ENCODE assay signal across 24 cellular contexts in the genomic region with DNA sequence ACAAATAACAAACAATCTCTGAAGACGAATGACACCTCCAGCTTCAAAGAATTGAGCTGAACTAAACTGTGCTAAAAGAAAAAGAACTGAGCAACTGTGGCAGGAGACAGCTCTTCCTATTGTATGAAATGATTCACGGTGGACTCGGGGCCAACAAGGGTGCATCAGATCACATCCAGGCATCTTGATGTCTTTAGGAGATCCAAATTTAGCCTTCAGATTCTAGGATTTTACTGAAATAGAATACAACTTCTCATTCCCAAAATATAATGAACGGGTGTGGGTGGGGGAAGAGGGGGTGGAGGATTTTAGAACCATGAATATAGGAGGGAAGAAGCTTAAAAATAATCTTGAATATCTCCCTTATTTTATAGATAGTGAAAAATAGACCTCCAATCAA.
"Had no signal": no experiment of that assay in that cellular context is flagged by ENCODE, and none has a peak within 500 bp of the region (broad histone marks: within the 10 kb centered on the region; RNA-seq: fewer than 3 reads in every experiment).

No MANE protein-coding gene starts in this region.

- H3K27me3 ChIP-seq: stomach, suprapubic skin, testis, thyroid gland, tibial artery, tibial nerve, transverse colon, upper lobe of left lung, upper lobe of right lung, uterus, vagina had no signal

- H3K9me3 ChIP-seq: stomach, suprapubic skin, testis, thoracic aorta, thyroid gland, tibial artery, tibial nerve, transverse colon, upper lobe of left lung, upper lobe of right lung, uterus, vagina had no signal

- H3K4me3 ChIP-seq: stomach, suprapubic skin, testis, thoracic aorta, thyroid gland, tibial artery, tibial nerve, transverse colon, upper lobe of left lung, upper lobe of right lung, uterus, vagina had no signal

- H3K4me1 ChIP-seq: stomach, suprapubic skin, thyroid gland, tibial artery, tibial nerve, transverse colon, upper lobe of left lung, upper lobe of right lung, uterus, vagina had no signal

- H3K36me3 ChIP-seq: stomach, suprapubic skin, thoracic aorta, thyroid gland, tibial artery, tibial nerve, transverse colon, upper lobe of left lung, upper lobe of right lung, uterus, vagina had no signal

- DNase-seq: stimulated activated CD4-positive, alpha-beta T cell treated with anti-CD3 and anti-CD28 coated beads, Interleukin-2, amount 100 ng/mL, for 48 hours; stimulated activated CD4-positive, alpha-beta T cell treated with anti-CD3 and anti-CD28 coated beads, Interleukin-4, amount 100 ng/mL, for 1 hour; stimulated activated CD4-positive, alpha-beta T cell treated with anti-CD3 and anti-CD28 coated beads, Interleukin-4, amount 100 ng/mL, for 24 hours; stimulated activated CD4-positive, alpha-beta T cell treated with anti-CD3 and anti-CD28 coated beads, Interleukin-4, amount 100 ng/mL, for 4 hours; stimulated activated CD8-positive, alpha-beta memory T cell treated with anti-CD3 and anti-CD28 coated beads, Interleukin-4, amount 100 ng/mL, for 48 hours; stimulated activated naive B cell treated with anti-CD40 and anti-IgM and Interleukin-4, amounts not matched to agents 10 μg/mL and 1 μg/mL and 100 μg/mL, for 72 hours; stimulated activated naive CD4-positive, alpha-beta T cell; stimulated activated naive CD4-positive, alpha-beta T cell treated with Interleukin-2 at 50 U/mL for 16 hours; stimulated activated naive CD8-positive, alpha-beta T cell treated with anti-CD3 and anti-CD28 coated beads, Interleukin-15, amount 100 ng/mL, for 72 hours; stimulated activated naive CD8-positive, alpha-beta T cell treated with anti-CD3 and anti-CD28 coated beads, Interleukin-15, Interleukin-2, amounts not matched to agents 100 U/mL and 50 U/mL, for 24 hours; stomach; substantia nigra; testis; thyroid gland; tibial artery; transverse colon; trophoblast cell; upper lobe of left lung; upper lobe of right lung; uterus had no signal

- H3K27ac ChIP-seq: stomach, suprapubic skin, testis, thoracic aorta, thyroid gland, tibial artery, tibial nerve, transverse colon, upper lobe of left lung, upper lobe of right lung, uterus, vagina had no signal
